8 cellular contexts compared by ENCODE assay signal in genomic region chr12:6764011-6764828, GRCh38. TPM values are rescaled to one million over a fixed set of nuclear protein-coding genes. Genes with fewer than 3 reads are reported as not detected.
DNase-seq lines count a peak whose midpoint lies in the region; ATAC-seq and TF ChIP-seq lines count a peak whose summit lies in the region.

No MANE protein-coding gene starts in this region.

- peak overlapping the region; percentile 87 to 96 for H3K27ac ChIP-seq in testis

- peak; percentile 100 for DNase-seq in Caki2 (ENCODE audit: low read depth)
- peak; percentile 98 to 99 for DNase-seq in NCI-H446 (lab: John Stamatoyannopoulos, UW)
- peak; percentile 91 for DNase-seq in activated CD4-positive, alpha-beta T cell treated with anti-CD3 and anti-CD28 coated beads, Interleukin-2, amount 10 ng/mL, durations not matched to agents 24 days and 14 days
- peak; percentile 70 to 75 for DNase-seq in erythroblast (lab: John Stamatoyannopoulos, UW)
- peak; percentile 82 to 85 for DNase-seq in mesothelial cell of epicardium (ENCODE audit: low spot score in 2 of 2, unreplicated experiment in 2 of 2)
- peak; percentile 92 for DNase-seq in testis

- TF ChIP-seq CTCF in mesothelial cell of epicardium (IDR thresholded peaks at IDR 0.05; ENCODE audit: unreplicated experiment), result no peak
- TF ChIP-seq CTCF in testis (IDR thresholded peaks at IDR 0.05), result no peak

- peak overlapping the region; percentile 12 to 44 for H3K4me3 ChIP-seq in testis

- no peaks in the 10 kb centered on the region for H3K9me3 Mint-ChIP-seq in activated CD4-positive, alpha-beta T cell treated with anti-CD3 and anti-CD28 coated beads, Interleukin-2, amount 10 ng/mL, durations not matched to agents 24 days and 14 days
- H3K9me3 Mint-ChIP-seq in mesothelial cell of epicardium, result peaks cover 3% of the 10 kb centered on the region

- H3K27me3 ChIP-seq in testis, result no peaks in the 10 kb centered on the region

- H3K4me3 Mint-ChIP-seq in activated CD4-positive, alpha-beta T cell treated with anti-CD3 and anti-CD28 coated beads, Interleukin-2, amount 10 ng/mL, durations not matched to agents 24 days and 14 days, result peak overlapping the region; percentile 75
- H3K4me3 Mint-ChIP-seq in mesothelial cell of epicardium, result peak overlapping the region; percentile 46

- in situ Hi-C loops in Caki2 (cut with HindIII; ENCODE audit: low pct_unique_long_range_greater_than_20kb, low sequenced_read_pairs), result no loop called here

- peaks cover 36% of the 10 kb centered on the region for H3K4me1 Mint-ChIP-seq in activated CD4-positive, alpha-beta T cell treated with anti-CD3 and anti-CD28 coated beads, Interleukin-2, amount 10 ng/mL, durations not matched to agents 24 days and 14 days
- H3K4me1 Mint-ChIP-seq in mesothelial cell of epicardium, result peaks cover 53% of the 10 kb centered on the region

- TF ChIP-seq POLR2A in erythroblast (IDR thresholded peaks at IDR 0.05; ENCODE audit: low read length) (no peak), testis (IDR thresholded peaks at IDR 0.05) (no peak)

- H3K27me3 Mint-ChIP-seq in activated CD4-positive, alpha-beta T cell treated with anti-CD3 and anti-CD28 coated beads, Interleukin-2, amount 10 ng/mL, durations not matched to agents 24 days and 14 days, result peaks cover 7% of the 10 kb centered on the region
- no peaks in the 10 kb centered on the region for H3K27me3 Mint-ChIP-seq in mesothelial cell of epicardium (ENCODE audit: low read depth)

- peaks cover 8% of the 10 kb centered on the region for H3K36me3 Mint-ChIP-seq in activated CD4-positive, alpha-beta T cell treated with anti-CD3 and anti-CD28 coated beads, Interleukin-2, amount 10 ng/mL, durations not matched to agents 24 days and 14 days (ENCODE audit: low read depth)
- H3K36me3 Mint-ChIP-seq in mesothelial cell of epicardium, result no peaks in the 10 kb centered on the region

- WGBS in testis, 2 donors, result 0% methylated on average over 14 to 16 of the region's 16 CpGs

- no peaks in the 10 kb centered on the region for H3K9me3 ChIP-seq in testis

- H3K36me3 ChIP-seq in testis (ENCODE audit: low read depth, missing control alignments), result no peaks in the 10 kb centered on the region

- H3K4me1 ChIP-seq in testis, result peaks cover 26% of the 10 kb centered on the region

- peak overlapping the region; percentile 70 for H3K27ac Mint-ChIP-seq in activated CD4-positive, alpha-beta T cell treated with anti-CD3 and anti-CD28 coated beads, Interleukin-2, amount 10 ng/mL, durations not matched to agents 24 days and 14 days
- H3K27ac Mint-ChIP-seq in mesothelial cell of epicardium, result peak overlapping the region; percentile 91

- ATAC-seq in GM19372 (IDR thresholded peaks at IDR 0.05; ENCODE audit: low read depth, unreplicated experiment) (peak; percentile 73), HG03439 (IDR thresholded peaks at IDR 0.05; ENCODE audit: unreplicated experiment) (peak; percentile 60)

- intact Hi-C loops in activated CD4-positive, alpha-beta T cell treated with anti-CD3 and anti-CD28 coated beads, Interleukin-2, amount 10 ng/mL, durations not matched to agents 24 days and 14 days (cut with micrococcal nuclease), result loop anchor here (2.0 kb wide), 1 partner anchor 109 kb away; the partner anchor contains the start of gene SPSB2
- intact Hi-C loops in testis (cut with DNase I; ENCODE audit: low total_unique reads), result no loop called here

RNA-seq across cellular contexts. Expression of gene PTMS, which starts 1.9 kb away (rescaled TPM):
- 286 and 317 TPM in 2 replicates for total RNA-seq in Caki2 (2014; rRNA removed; shearing (Covaris generic); ENCODE audit: low replicate concordance)
- total RNA-seq in activated CD4-positive, alpha-beta T cell treated with anti-CD3 and anti-CD28 coated beads, Interleukin-2, amount 10 ng/mL, durations not matched to agents 24 days and 14 days, result 245 and 267 TPM in 2 replicates
- total RNA-seq in mesothelial cell of epicardium, result 320 to 338 TPM (median 323 TPM) in 3 replicates
- total RNA-seq in testis, result 10 to 100 TPM; 53.4 to 64.3 TPM
- polyA plus RNA-seq in testis (ENCODE audit: insufficient read depth, low read depth, low replicate concordance), result 185 TPM

RNA-seq across cellular contexts. Expression of gene LAG3, which starts 8.1 kb away (rescaled TPM):
- not detected in 2 replicates for total RNA-seq in Caki2 (2014; rRNA removed; shearing (Covaris generic); ENCODE audit: low replicate concordance)
- 253 and 269 TPM in 2 replicates for total RNA-seq in activated CD4-positive, alpha-beta T cell treated with anti-CD3 and anti-CD28 coated beads, Interleukin-2, amount 10 ng/mL, durations not matched to agents 24 days and 14 days
- total RNA-seq in mesothelial cell of epicardium (2.7 to 3.8 TPM (median 3.5 TPM) in 3 replicates), testis (1 to 10 TPM; 4.1 to 7.1 TPM)
- polyA plus RNA-seq in testis (ENCODE audit: insufficient read depth, low read depth, low replicate concordance), result 6.3 TPM

RNA-seq across cellular contexts. Expression of gene MLF2, which starts 11.3 kb away (rescaled TPM):
- 274 and 316 TPM in 2 replicates for total RNA-seq in Caki2 (2014; rRNA removed; shearing (Covaris generic); ENCODE audit: low replicate concordance)
- total RNA-seq in activated CD4-positive, alpha-beta T cell treated with anti-CD3 and anti-CD28 coated beads, Interleukin-2, amount 10 ng/mL, durations not matched to agents 24 days and 14 days, result 163 and 180 TPM in 2 replicates
- 195 to 203 TPM (median 202 TPM) in 3 replicates for total RNA-seq in mesothelial cell of epicardium
- total RNA-seq in testis, result 100 to 1,000 TPM; 211 to 242 TPM
- polyA plus RNA-seq in testis (ENCODE audit: insufficient read depth, low read depth, low replicate concordance), result 177 TPM

RNA-seq across cellular contexts. Expression of gene CD4, which starts 25.1 kb away (rescaled TPM):
- not detected in 2 replicates for total RNA-seq in Caki2 (2014; rRNA removed; shearing (Covaris generic); ENCODE audit: low replicate concordance)
- 264 and 271 TPM in 2 replicates for total RNA-seq in activated CD4-positive, alpha-beta T cell treated with anti-CD3 and anti-CD28 coated beads, Interleukin-2, amount 10 ng/mL, durations not matched to agents 24 days and 14 days
- total RNA-seq in mesothelial cell of epicardium (2.9 to 3.9 TPM (median 3.8 TPM) in 3 replicates), testis (1 to 10 TPM; 2.0 to 4.5 TPM)
- polyA plus RNA-seq in testis (ENCODE audit: insufficient read depth, low read depth, low replicate concordance), result 22.2 TPM

RNA-seq across cellular contexts. Expression of gene COPS7A, which starts 40.4 kb away (rescaled TPM):
- total RNA-seq in Caki2 (2014; rRNA removed; shearing (Covaris generic); ENCODE audit: low replicate concordance), result 135 and 145 TPM in 2 replicates
- total RNA-seq in activated CD4-positive, alpha-beta T cell treated with anti-CD3 and anti-CD28 coated beads, Interleukin-2, amount 10 ng/mL, durations not matched to agents 24 days and 14 days, result 39.5 and 44.8 TPM in 2 replicates
- 34.1 to 37.6 TPM (median 34.8 TPM) in 3 replicates for total RNA-seq in mesothelial cell of epicardium
- total RNA-seq in testis, result 10 to 100 TPM; 68.3 to 82.4 TPM
- polyA plus RNA-seq in testis (ENCODE audit: insufficient read depth, low read depth, low replicate concordance), result 69.4 TPM

Comparison
In these comparisons a context has a peak if more than half of its experiments do, and no peak if none do; other contexts are left out.
1. Peak in every context shown above with its lines: DNase-seq, ATAC-seq, H3K4me3 ChIP-seq and H3K27ac ChIP-seq.
2. RNA of gene LAG3, which starts 8.1 kb away (total RNA-seq): 253 to 269 TPM in activated CD4-positive, alpha-beta T cell treated with anti-CD3 and anti-CD28 coated beads, Interleukin-2, amount 10 ng/mL, durations not matched to agents 24 days and 14 days; 4.1 to 7.1 TPM in testis, 2.7 to 3.8 TPM in mesothelial cell of epicardium and not detected in Caki2; every median in the first group is over 10 times any median in the second.